ENCODE assay signal across 10 cellular contexts in the genomic region with DNA sequence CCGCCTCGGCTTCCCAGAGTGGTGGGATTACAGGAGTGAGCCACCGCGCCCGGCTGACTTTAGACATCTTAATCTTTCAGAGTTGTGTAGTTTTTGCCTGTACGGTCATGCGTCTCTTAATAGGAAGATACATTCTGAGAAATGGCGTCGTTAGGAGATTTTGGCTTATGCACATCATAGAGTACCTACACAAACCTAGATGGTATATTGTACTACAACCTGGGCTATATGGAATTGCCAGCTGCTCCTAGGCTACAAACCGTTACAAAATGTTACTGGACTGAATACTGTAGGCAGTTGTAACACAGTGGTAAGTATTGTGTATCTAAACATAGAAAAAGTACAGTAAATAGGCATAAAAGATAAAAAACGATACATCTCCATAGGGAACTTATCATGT. TPM values are rescaled to one million over a fixed set of nuclear protein-coding genes. Genes with fewer than 3 reads are reported as not detected.
DNase-seq lines count a peak whose midpoint lies in the region; ATAC-seq and TF ChIP-seq lines count a peak whose summit lies in the region.
"Had no signal": no experiment of that assay in that cellular context is flagged by ENCODE, and none has a peak within 500 bp of the region (broad histone marks: within the 10 kb centered on the region; RNA-seq: fewer than 3 reads in every experiment).

No MANE protein-coding gene starts in this region.

- no peak overlapping the region for H2BK5ac ChIP-seq in neuronal stem cell (ENCODE audit: low read length)

- no peak overlapping the region for H3K18ac ChIP-seq in neuronal stem cell (ENCODE audit: low read length)

- POLR2A ChIA-PET in CD4-positive, alpha-beta memory T cell (lab: Charles Lee; ENCODE audit: partially characterized antibody), result interaction anchor here (0.8 to 7.0 kb wide), 7 partner anchors 11 to 121 kb away, joined by 3 to 53 read pairs (median 7); a partner anchor contains a TSS
- POLR2A ChIA-PET in activated naive CD8-positive, alpha-beta T cell treated with anti-CD3 and anti-CD28 coated beads, Interleukin-2, amount 10 ng/mL, durations not matched to agents 7 days and 5 days (lab: Charles Lee), result interaction anchor here (1.2 kb wide), 1 partner anchor 100 kb away, joined by 4 read pairs; no protein-coding TSS in a partner anchor

- intact Hi-C loops in CD4-positive, alpha-beta memory T cell (cut with micrococcal nuclease), result loop anchor here (2.0 kb wide), 1 partner anchor 201 kb away; no protein-coding TSS in a partner anchor

- no peak overlapping the region for H3K4me3 ChIP-seq in CD4-positive, alpha-beta memory T cell (ENCODE audit: low read length in 2 of 2)
- 0 out of 2 replicates have a peak overlapping the region, but pooled peaks have one; percentile 21 for H3K4me3 ChIP-seq in HUES64 (ENCODE audit: low read length)
- peak overlapping the region in 1 of 2 donors; percentile 77 for H3K4me3 ChIP-seq in foreskin fibroblast (ENCODE audit: low read depth in 1 of 2, low read length in 2 of 2)
- peak overlapping the region in 1 of 2 donors; percentile 9 for H3K4me3 ChIP-seq in neuronal stem cell (ENCODE audit: low read length in 2 of 2)

- no peak overlapping the region for H3K27ac ChIP-seq in CD4-positive, alpha-beta memory T cell (ENCODE audit: low read depth, low read length)
- H3K27ac ChIP-seq in HUES64 (ENCODE audit: low read depth, low read length), result no peak overlapping the region
- no peak overlapping the region for H3K27ac ChIP-seq in neuronal stem cell (replicated peaks; ENCODE audit: low read length)

- H3K79me1 ChIP-seq in neuronal stem cell (ENCODE audit: low read depth, low read length), result peaks cover 4% of the 10 kb centered on the region

- H3K4me1 ChIP-seq in CD4-positive, alpha-beta memory T cell (ENCODE audit: insufficient read depth, low read length), result peaks cover 49% of the 10 kb centered on the region
- no peaks in the 10 kb centered on the region for H3K4me1 ChIP-seq in HUES64 (ENCODE audit: insufficient read depth, low read length)
- H3K4me1 ChIP-seq in neuronal stem cell (ENCODE audit: control insufficient read depth in 2 of 2, insufficient read depth in 1 of 2, low read depth in 1 of 2, low read length in 2 of 2), result peaks cover 3 to 6% of the 10 kb centered on the region in 2 donors

- no peak overlapping the region for H3K23ac ChIP-seq in neuronal stem cell (ENCODE audit: low read depth, low read length, poor library complexity)

- no peak for ATAC-seq in activated naive CD8-positive, alpha-beta T cell treated with anti-CD3 and anti-CD28 coated beads, Interleukin-2, amount 10 ng/mL, durations not matched to agents 7 days and 5 days (ENCODE audit: low read depth)
- ATAC-seq in natural killer cell treated with Interleukin-12 subunit alpha and Interleukin-12 subunit beta and Interleukin-15 and Interleukin-18, amount 100 ng/mL, for 72 hours, result no peak

- DNase-seq in CD4-positive, alpha-beta memory T cell, result no peak
- no peak for DNase-seq in activated naive CD8-positive, alpha-beta T cell treated with anti-CD3 and anti-CD28 coated beads, Interleukin-2, amount 10 ng/mL, durations not matched to agents 7 days and 5 days
- DNase-seq in natural killer cell treated with Interleukin-12 subunit alpha and Interleukin-12 subunit beta and Interleukin-15 and Interleukin-18, amount 100 ng/mL, for 72 hours (ENCODE audit: low spot score), result no peak
- no peak for DNase-seq in foreskin fibroblast
- DNase-seq in effector CD8-positive, alpha-beta T cell (lab: John Stamatoyannopoulos, UW), result no peak
- no peak for DNase-seq in neuronal stem cell (ENCODE audit: low spot score)
- DNase-seq in LoVo (ENCODE audit: low spot score), result no peak
- DNase-seq: dermis blood vessel endothelial cell, NCI-H69 had no signal

- 97% methylated on average over 11 of the region's 11 CpGs for WGBS in HUES64
- no CpG with 5 or more reads among the region's 11 CpGs for WGBS in neuronal stem cell (ENCODE audit: extremely low coverage in 2 of 2, insufficient read length in 2 of 2, insufficient replicate concordance in 1 of 2), 2 donors

- H3K36me3 Mint-ChIP-seq in CD4-positive, alpha-beta memory T cell, result peaks cover 20 to 43% of the 10 kb centered on the region in 2 donors
- peaks cover 3% of the 10 kb centered on the region for H3K36me3 Mint-ChIP-seq in activated naive CD8-positive, alpha-beta T cell treated with anti-CD3 and anti-CD28 coated beads, Interleukin-2, amount 10 ng/mL, durations not matched to agents 7 days and 5 days
- H3K36me3 Mint-ChIP-seq in natural killer cell treated with Interleukin-12 subunit alpha and Interleukin-12 subunit beta and Interleukin-15 and Interleukin-18, amount 100 ng/mL, for 72 hours, result peaks cover 17% of the 10 kb centered on the region

- TF ChIP-seq CTCF in foreskin fibroblast (IDR thresholded peaks at IDR 0.05; ENCODE audit: low read depth, low read length), result no peak

- peaks cover 41 to 53% (median 45%) of the 10 kb centered on the region in 4 donors for H3K4me1 Mint-ChIP-seq in CD4-positive, alpha-beta memory T cell
- peaks cover 33% of the 10 kb centered on the region for H3K4me1 Mint-ChIP-seq in activated naive CD8-positive, alpha-beta T cell treated with anti-CD3 and anti-CD28 coated beads, Interleukin-2, amount 10 ng/mL, durations not matched to agents 7 days and 5 days
- H3K4me1 Mint-ChIP-seq in natural killer cell treated with Interleukin-12 subunit alpha and Interleukin-12 subunit beta and Interleukin-15 and Interleukin-18, amount 100 ng/mL, for 72 hours (ENCODE audit: low read depth in 2 of 2), result peaks cover 34 to 35% of the 10 kb centered on the region in 2 donors

- H4K91ac ChIP-seq in neuronal stem cell (ENCODE audit: low read depth, low read length, poor library complexity), result no peak overlapping the region

- H4K8ac ChIP-seq in neuronal stem cell (ENCODE audit: low read depth, low read length), result no peak overlapping the region

- no peaks in the 10 kb centered on the region for H3K27me3 Mint-ChIP-seq in CD4-positive, alpha-beta memory T cell
- no peaks in the 10 kb centered on the region for H3K27me3 Mint-ChIP-seq in activated naive CD8-positive, alpha-beta T cell treated with anti-CD3 and anti-CD28 coated beads, Interleukin-2, amount 10 ng/mL, durations not matched to agents 7 days and 5 days
- H3K27me3 Mint-ChIP-seq in natural killer cell treated with Interleukin-12 subunit alpha and Interleukin-12 subunit beta and Interleukin-15 and Interleukin-18, amount 100 ng/mL, for 72 hours, result no peaks in the 10 kb centered on the region

- H3K27ac Mint-ChIP-seq in CD4-positive, alpha-beta memory T cell, result peak overlapping the region; percentile 72 to 98 (median 85)
- H3K27ac Mint-ChIP-seq in activated naive CD8-positive, alpha-beta T cell treated with anti-CD3 and anti-CD28 coated beads, Interleukin-2, amount 10 ng/mL, durations not matched to agents 7 days and 5 days, result peak overlapping the region; percentile 55
- peak overlapping the region; percentile 36 to 94 for H3K27ac Mint-ChIP-seq in natural killer cell treated with Interleukin-12 subunit alpha and Interleukin-12 subunit beta and Interleukin-15 and Interleukin-18, amount 100 ng/mL, for 72 hours

- CTCF ChIA-PET in CD4-positive, alpha-beta memory T cell (lab: Charles Lee; ENCODE audit: partially characterized antibody), result interaction anchor here (0.6 to 7.8 kb wide), 11 partner anchors 10 to 1129 kb away, joined by 3 to 64 read pairs (median 6); a partner anchor contains a TSS

- peaks cover 21% of the 10 kb centered on the region for H3K36me3 ChIP-seq in CD4-positive, alpha-beta memory T cell (ENCODE audit: insufficient read depth, low read length)
- H3K36me3 ChIP-seq in HUES64 (ENCODE audit: insufficient read depth, low read length) (peaks cover 45% of the 10 kb centered on the region), neuronal stem cell (replicated peaks in 1 of 2; ENCODE audit: control insufficient read depth in 2 of 2, insufficient read depth in 2 of 2, low read length in 2 of 2) (peaks cover 15 to 62% of the 10 kb centered on the region in 2 donors)

- no peak overlapping the region for H2AFZ ChIP-seq in neuronal stem cell (ENCODE audit: low read length)

- H3K4ac ChIP-seq in neuronal stem cell (ENCODE audit: low read length), result no peak overlapping the region

- H3K4me2 ChIP-seq in neuronal stem cell (ENCODE audit: insufficient read depth, low read length, poor library complexity, severe bottlenecking), result no peak overlapping the region

- no peak overlapping the region for H2BK15ac ChIP-seq in neuronal stem cell (ENCODE audit: low read length)

- H3K4me3 Mint-ChIP-seq in CD4-positive, alpha-beta memory T cell, result peak overlapping the region; percentile 71 to 84 (median 80)
- peak overlapping the region; percentile 67 for H3K4me3 Mint-ChIP-seq in activated naive CD8-positive, alpha-beta T cell treated with anti-CD3 and anti-CD28 coated beads, Interleukin-2, amount 10 ng/mL, durations not matched to agents 7 days and 5 days
- peak overlapping the region; percentile 98 for H3K4me3 Mint-ChIP-seq in natural killer cell treated with Interleukin-12 subunit alpha and Interleukin-12 subunit beta and Interleukin-15 and Interleukin-18, amount 100 ng/mL, for 72 hours

- H3K27me3 ChIP-seq in CD4-positive, alpha-beta memory T cell (ENCODE audit: insufficient read depth, low read length), result no peaks in the 10 kb centered on the region
- no peaks in the 10 kb centered on the region for H3K27me3 ChIP-seq in HUES64 (ENCODE audit: insufficient read depth, low read length)
- H3K27me3 ChIP-seq in neuronal stem cell (ENCODE audit: control insufficient read depth in 3 of 3, insufficient read depth in 3 of 3, low read depth in 1 of 3, low read length in 3 of 3), result no peaks in the 10 kb centered on the region

- no peak overlapping the region for H2BK120ac ChIP-seq in neuronal stem cell (ENCODE audit: low read depth, low read length)

- H3K9me3 Mint-ChIP-seq in CD4-positive, alpha-beta memory T cell, result peaks cover 0 to 4% (median 0%) of the 10 kb centered on the region in 8 donors
- H3K9me3 Mint-ChIP-seq in activated naive CD8-positive, alpha-beta T cell treated with anti-CD3 and anti-CD28 coated beads, Interleukin-2, amount 10 ng/mL, durations not matched to agents 7 days and 5 days, result no peaks in the 10 kb centered on the region
- no peaks in the 10 kb centered on the region for H3K9me3 Mint-ChIP-seq in natural killer cell treated with Interleukin-12 subunit alpha and Interleukin-12 subunit beta and Interleukin-15 and Interleukin-18, amount 100 ng/mL, for 72 hours

- H2AK5ac ChIP-seq in neuronal stem cell (ENCODE audit: low read depth, low read length), result no peak overlapping the region

- no peaks in the 10 kb centered on the region for H3K9me3 ChIP-seq in CD4-positive, alpha-beta memory T cell (ENCODE audit: control insufficient read depth in 1 of 2, low read length in 2 of 2)
- H3K9me3 ChIP-seq in HUES64 (ENCODE audit: insufficient read depth, low read depth, low read length) (no peaks in the 10 kb centered on the region), neuronal stem cell (replicated peaks in 1 of 2; ENCODE audit: control insufficient read depth in 2 of 2, insufficient read depth in 1 of 2, low read depth in 1 of 2, low read length in 2 of 2) (no peaks in the 10 kb centered on the region)

- H3K14ac ChIP-seq in neuronal stem cell (ENCODE audit: low read length), result no peak overlapping the region

- H2BK12ac ChIP-seq in neuronal stem cell (ENCODE audit: low read length), result no peak overlapping the region

- no peak overlapping the region for H3K9ac ChIP-seq in HUES64 (ENCODE audit: low read depth, low read length)
- H3K9ac ChIP-seq in neuronal stem cell (ENCODE audit: low read depth, low read length, poor library complexity), result no peak overlapping the region

RNA-seq across cellular contexts. Expression of a gene that starts 1.3 kb away (rescaled TPM):
- total RNA-seq in CD4-positive, alpha-beta memory T cell, result 10 to 100 TPM; 18.9 to 22.2 TPM
- 10 to 100 TPM; 23.2 to 32.5 TPM for polyA plus RNA-seq in CD4-positive, alpha-beta memory T cell
- polyA plus RNA-seq in HUES64 (2013, experiment 1 of 2), result 30.4 TPM
- polyA plus RNA-seq in HUES64 (2013, experiment 2 of 2), result 31.9 TPM
- 10 to 100 TPM; 23.0 to 24.4 TPM for total RNA-seq in activated naive CD8-positive, alpha-beta T cell treated with anti-CD3 and anti-CD28 coated beads, Interleukin-2, amount 10 ng/mL, durations not matched to agents 7 days and 5 days
- 10 to 100 TPM; 43.2 to 44.6 TPM for total RNA-seq in natural killer cell treated with Interleukin-12 subunit alpha and Interleukin-12 subunit beta and Interleukin-15 and Interleukin-18, amount 100 ng/mL, for 72 hours
- 22.3 TPM for polyA plus RNA-seq in neuronal stem cell (2013, experiment 1 of 2)
- 23.3 TPM for polyA plus RNA-seq in neuronal stem cell (2013, experiment 2 of 2)

RNA-seq across cellular contexts. Expression of a gene that starts 11.4 kb away (rescaled TPM):
- 1 to 10 TPM; 3.1 to 4.9 TPM for total RNA-seq in CD4-positive, alpha-beta memory T cell
- polyA plus RNA-seq in CD4-positive, alpha-beta memory T cell, result 10 to 100 TPM in 1 of 2 donors, 1 to 10 TPM in 1; 5.3 to 12.4 TPM
- polyA plus RNA-seq in HUES64 (2013, experiment 1 of 2), result 1.4 TPM
- polyA plus RNA-seq in HUES64 (2013, experiment 2 of 2), result 3.7 TPM
- total RNA-seq in activated naive CD8-positive, alpha-beta T cell treated with anti-CD3 and anti-CD28 coated beads, Interleukin-2, amount 10 ng/mL, durations not matched to agents 7 days and 5 days, result 1 to 10 TPM; 3.8 to 4.1 TPM
- 1 to 10 TPM; 2.0 to 3.2 TPM for total RNA-seq in natural killer cell treated with Interleukin-12 subunit alpha and Interleukin-12 subunit beta and Interleukin-15 and Interleukin-18, amount 100 ng/mL, for 72 hours
- polyA plus RNA-seq in neuronal stem cell (2013, experiment 1 of 2), result 2.7 TPM
- 3.2 TPM for polyA plus RNA-seq in neuronal stem cell (2013, experiment 2 of 2)

RNA-seq across cellular contexts. Expression of a gene that starts 12.0 kb away (rescaled TPM):
- total RNA-seq in CD4-positive, alpha-beta memory T cell, result 10 to 100 TPM in 1 of 2 experiments, 1 to 10 TPM in 1; 9.9 to 10.9 TPM
- 10 to 100 TPM; 16.3 to 19.1 TPM for polyA plus RNA-seq in CD4-positive, alpha-beta memory T cell
- polyA plus RNA-seq in HUES64 (2013, experiment 1 of 2), result 42.8 TPM
- polyA plus RNA-seq in HUES64 (2013, experiment 2 of 2), result 36.9 TPM
- 10 to 100 TPM; 13.9 to 14.9 TPM for total RNA-seq in activated naive CD8-positive, alpha-beta T cell treated with anti-CD3 and anti-CD28 coated beads, Interleukin-2, amount 10 ng/mL, durations not matched to agents 7 days and 5 days
- total RNA-seq in natural killer cell treated with Interleukin-12 subunit alpha and Interleukin-12 subunit beta and Interleukin-15 and Interleukin-18, amount 100 ng/mL, for 72 hours, result 10 to 100 TPM; 42.9 to 51.2 TPM
- polyA plus RNA-seq in neuronal stem cell (2013, experiment 1 of 2), result 9.5 TPM
- polyA plus RNA-seq in neuronal stem cell (2013, experiment 2 of 2), result 10.2 TPM

RNA-seq across cellular contexts. Expression of a gene that starts 17.0 kb away (rescaled TPM):
- 1 to 10 TPM in 1 of 2 experiments, under 1 TPM in 1; 0.64 to 1.4 TPM for total RNA-seq in CD4-positive, alpha-beta memory T cell
- polyA plus RNA-seq in CD4-positive, alpha-beta memory T cell, result under 1 TPM; 0.55 to 0.93 TPM
- polyA plus RNA-seq in HUES64 (2013, experiment 1 of 2), result 0.95 TPM
- 1.2 TPM for polyA plus RNA-seq in HUES64 (2013, experiment 2 of 2)
- 1 to 10 TPM; 2.4 to 2.6 TPM for total RNA-seq in activated naive CD8-positive, alpha-beta T cell treated with anti-CD3 and anti-CD28 coated beads, Interleukin-2, amount 10 ng/mL, durations not matched to agents 7 days and 5 days
- total RNA-seq in natural killer cell treated with Interleukin-12 subunit alpha and Interleukin-12 subunit beta and Interleukin-15 and Interleukin-18, amount 100 ng/mL, for 72 hours, result 10 to 100 TPM; 11.7 to 18.8 TPM
- polyA plus RNA-seq in neuronal stem cell (2013, experiment 1 of 2), result 0.35 TPM
- 0.40 TPM for polyA plus RNA-seq in neuronal stem cell (2013, experiment 2 of 2)

RNA-seq across cellular contexts. Expression of a gene that starts 29.0 kb away (rescaled TPM):
- total RNA-seq in CD4-positive, alpha-beta memory T cell, result 10 to 100 TPM; 58.0 to 62.8 TPM
- 1 to 10 TPM; 3.7 to 8.9 TPM for polyA plus RNA-seq in CD4-positive, alpha-beta memory T cell
- polyA plus RNA-seq in HUES64 (2013, experiment 1 of 2), result 3.7 TPM
- 4.6 TPM for polyA plus RNA-seq in HUES64 (2013, experiment 2 of 2)
- 10 to 100 TPM; 37.1 to 38.3 TPM for total RNA-seq in activated naive CD8-positive, alpha-beta T cell treated with anti-CD3 and anti-CD28 coated beads, Interleukin-2, amount 10 ng/mL, durations not matched to agents 7 days and 5 days
- total RNA-seq in natural killer cell treated with Interleukin-12 subunit alpha and Interleukin-12 subunit beta and Interleukin-15 and Interleukin-18, amount 100 ng/mL, for 72 hours, result 10 to 100 TPM; 15.8 to 17.0 TPM
- 14.0 TPM for polyA plus RNA-seq in neuronal stem cell (2013, experiment 1 of 2)
- 14.6 TPM for polyA plus RNA-seq in neuronal stem cell (2013, experiment 2 of 2)
